In genomic region chr4:139728840-139729239, GRCh38 we compare ENCODE assay signal across 17 cellular contexts.
DNase-seq lines count a peak whose midpoint lies in the region; ATAC-seq and TF ChIP-seq lines count a peak whose summit lies in the region.
"Had no signal": no experiment of that assay in that cellular context is flagged by ENCODE, and none has a peak within 500 bp of the region (broad histone marks: within the 10 kb centered on the region; RNA-seq: fewer than 3 reads in every experiment).

No MANE protein-coding gene starts in this region.

- TF ChIP-seq POLR2A in right lobe of liver (IDR thresholded peaks at IDR 0.05) = no peak

- 32% methylated on average over 2 of the region's 3 CpGs for WGBS in right lobe of liver (ENCODE audit: insufficient coverage, low coverage, low lambda C conversion rate, missing lambda C conversion rate)

- H3K4me3 ChIP-seq in right lobe of liver = no peak overlapping the region
- no peak overlapping the region for H3K4me3 ChIP-seq in ascending aorta
- H3K4me3 ChIP-seq in left ventricle myocardium inferior = no peak overlapping the region

- H3K27me3 ChIP-seq in right lobe of liver (no peaks in the 10 kb centered on the region), ascending aorta (no peaks in the 10 kb centered on the region), left ventricle myocardium inferior (ENCODE audit: low read depth) (no peaks in the 10 kb centered on the region)

- ATAC-seq in right lobe of liver = peak; percentile 24 to 39 (median 31)
- ATAC-seq: activated CD8-positive, alpha-beta T cell treated with anti-CD3 and anti-CD28 coated beads, Interleukin-2, amount 10 ng/mL, durations not matched to agents 7 days and 5 days; activated T-cell treated with anti-CD3 and anti-CD28 coated beads, Interleukin-2, amount 50 U/mL, for 72 hours; stimulated activated naive CD8-positive, alpha-beta T cell treated with anti-CD3 and anti-CD28 coated beads, Interleukin-15, Interleukin-2, amounts not matched to agents 100 U/mL and 50 U/mL, for 24 hours; WTC11 had no signal

- intact Hi-C loops in right lobe of liver (cut with DNase I) = no loop called here
- intact Hi-C loops in ascending aorta (cut with DNase I) = no loop called here
- intact Hi-C loops in left ventricle myocardium inferior (cut with micrococcal nuclease) = loop anchor here (10.0 kb wide), 1 partner anchor 596 kb away; no protein-coding TSS in a partner anchor

- H3K9me3 ChIP-seq in right lobe of liver (no peaks in the 10 kb centered on the region), ascending aorta (no peaks in the 10 kb centered on the region), left ventricle myocardium inferior (replicated peaks) (no peaks in the 10 kb centered on the region)

- H3K27ac ChIP-seq in right lobe of liver (no peak overlapping the region), ascending aorta (no peak overlapping the region), left ventricle myocardium inferior (replicated peaks) (no peak overlapping the region)

- H3K4me1 ChIP-seq in right lobe of liver (peaks cover 0 to 2% (median 0%) of the 10 kb centered on the region in 4 donors), ascending aorta (peaks cover 0 to 3% of the 10 kb centered on the region in 2 donors), left ventricle myocardium inferior (peaks cover 13% of the 10 kb centered on the region)

- peaks cover 0 to 7% (median 1%) of the 10 kb centered on the region in 4 donors for H3K36me3 ChIP-seq in right lobe of liver
- H3K36me3 ChIP-seq in ascending aorta = peaks cover 0 to 11% of the 10 kb centered on the region in 2 donors
- H3K36me3 ChIP-seq in left ventricle myocardium inferior = peaks cover 6% of the 10 kb centered on the region

- peak; percentile 94 for DNase-seq in DMS153 (lab: John Stamatoyannopoulos, UW)
- peak; percentile 88 for DNase-seq in NCI-H146 treated with DMSO at 0.1 percent for 48 hours (lab: John Stamatoyannopoulos, UW; ENCODE audit: unreplicated experiment)
- peak; percentile 90 for DNase-seq in NCI-H748 (lab: John Stamatoyannopoulos, UW; ENCODE audit: unreplicated experiment)
- no peak for DNase-seq in right lobe of liver
- DNase-seq in ascending aorta (ENCODE audit: low spot score in 2 of 2) = no peak
- DNase-seq in germinal center (ENCODE audit: low spot score) = no peak
- DNase-seq in left ventricle myocardium inferior = no peak
- no peak for DNase-seq in occipital lobe (lab: John Stamatoyannopoulos, UW)
- DNase-seq: activated CD8-positive, alpha-beta T cell treated with anti-CD3 and anti-CD28 coated beads, Interleukin-2, amount 10 ng/mL, durations not matched to agents 7 days and 5 days; activated naive CD8-positive, alpha-beta T cell treated with anti-CD3 and anti-CD28 coated beads for 36 hours; activated T-cell treated with anti-CD3 and anti-CD28 coated beads, Interleukin-2, amount 50 U/mL, for 72 hours; CD4-positive, CD25-positive, alpha-beta regulatory T cell; Kasumi-1; NCI-H1930; retina; stimulated activated naive CD8-positive, alpha-beta T cell treated with anti-CD3 and anti-CD28 coated beads, Interleukin-15, Interleukin-2, amounts not matched to agents 100 U/mL and 50 U/mL, for 24 hours had no signal

- TF ChIP-seq CTCF in right lobe of liver (IDR thresholded peaks at IDR 0.05) = no peak
- TF ChIP-seq CTCF in ascending aorta (IDR thresholded peaks at IDR 0.05) = no peak
- TF ChIP-seq CTCF in left ventricle myocardium inferior (IDR thresholded peaks at IDR 0.05; ENCODE audit: borderline replicate concordance) = no peak

Comparison
In these comparisons a context has a peak if more than half of its experiments do, and no peak if none do; other contexts are left out.
1. DNase-seq: peak in DMS153 (single experiment), NCI-H146 treated with DMSO at 0.1 percent for 48 hours (single experiment) and NCI-H748 (single experiment); none in right lobe of liver (0 of 3), ascending aorta (0 of 2), germinal center (single experiment), left ventricle myocardium inferior (single experiment) and occipital lobe (single experiment).